11 cellular contexts compared by ENCODE assay signal in genomic region chr20:58867211-58867610, GRCh38. TPM values are rescaled to one million over a fixed set of nuclear protein-coding genes. Genes with fewer than 3 reads are reported as not detected.
"Had no signal": no experiment of that assay in that cellular context is flagged by ENCODE, and none has a peak within 500 bp of the region (broad histone marks: within the 10 kb centered on the region; RNA-seq: fewer than 3 reads in every experiment).

No MANE protein-coding gene starts in this region.

- ATAC-seq: left colon; mucosa of descending colon; naive thymus-derived CD8-positive, alpha-beta T cell; T-helper 17 cell had no signal

- H3K27ac ChIP-seq: breast epithelium had no signal

- DNase-seq: activated CD4-positive, alpha-beta T cell treated with anti-CD3 and anti-CD28 coated beads, Interleukin-2, amount 10 ng/mL, durations not matched to agents 7 days and 5 days; activated CD4-positive, CD25-positive, alpha-beta regulatory T cell; activated CD8-positive, alpha-beta memory T cell treated with anti-CD3 and anti-CD28 coated beads, Interleukin-2, amount 50 U/mL, for 48 hours; activated naive CD8-positive, alpha-beta T cell treated with anti-CD3 and anti-CD28 coated beads for 36 hours; anterior cingulate cortex; left colon; mucosa of descending colon; naive thymus-derived CD8-positive, alpha-beta T cell; T-helper 17 cell had no signal

- H3K4me3 ChIP-seq: breast epithelium, mucosa of descending colon had no signal

- H3K9me3 ChIP-seq: breast epithelium, mucosa of descending colon had no signal

- H3K27me3 ChIP-seq: breast epithelium had no signal

- H3K4me1 ChIP-seq: breast epithelium had no signal

- H3K36me3 ChIP-seq: breast epithelium had no signal

RNA-seq across cellular contexts. Expression of gene GNAS-AS1, which starts 16.5 kb away (rescaled TPM):
- total RNA-seq: posterior vena cava had no signal
